In the genomic region with DNA sequence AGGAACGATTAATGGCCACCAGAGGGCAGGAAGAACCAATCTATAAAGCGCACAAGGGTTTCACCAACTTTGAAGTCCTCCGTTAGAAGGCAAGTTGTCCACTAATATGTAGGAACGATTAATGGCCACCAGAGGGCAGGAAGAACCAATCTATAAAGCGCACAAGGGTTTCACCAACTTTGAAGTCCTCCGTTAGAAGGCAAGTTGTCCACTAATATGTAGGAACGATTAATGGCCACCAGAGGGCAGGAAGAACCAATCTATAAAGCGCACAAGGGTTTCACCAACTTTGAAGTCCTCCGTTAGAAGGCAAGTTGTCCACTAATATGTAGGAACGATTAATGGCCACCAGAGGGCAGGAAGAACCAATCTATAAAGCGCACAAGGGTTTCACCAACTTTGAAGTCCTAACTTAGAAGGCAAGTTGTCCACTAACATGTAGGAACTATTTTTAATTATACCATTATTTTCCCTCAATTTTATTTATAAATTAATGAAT, we compare ENCODE assay signal across 9 cellular contexts. TPM values are rescaled to one million over a fixed set of nuclear protein-coding genes. Genes with fewer than 3 reads are reported as not detected.
DNase-seq lines count a peak whose midpoint lies in the region; ATAC-seq, FAIRE-seq and TF ChIP-seq lines count a peak whose summit lies in the region.
"Not testable (repeated sequence)": the region's sequence is repeated elsewhere in the genome, so short reads cannot be mapped to it uniquely, and the experiment has no call there.
"Had no signal": no experiment of that assay in that cellular context is flagged by ENCODE, and none has a peak within 500 bp of the region (broad histone marks: within the 10 kb centered on the region; RNA-seq: fewer than 3 reads in every experiment).

No MANE protein-coding gene starts in this region.

- not testable (repeated sequence) for ATAC-seq in heart left ventricle

- intact Hi-C loops in ascending aorta (cut with DNase I) (loop anchor here (5.0 to 10.0 kb wide), 2 partner anchors 809 to 997 kb away; a partner anchor contains a TSS), heart left ventricle (cut with DNase I) (loop anchor here in 2 of 10 donors (10.0 kb wide), 3 partner anchors 469 to 809 kb away; no protein-coding TSS in a partner anchor)

- 5 to 33% (median 25%) methylated on average over 2 of the region's 11 CpGs for WGBS in heart left ventricle, 4 donors

- not testable (repeated sequence) for H3K4me3 ChIP-seq in ascending aorta, heart left ventricle

- H3K27me3 Mint-ChIP-seq in nephron progenitor cell (ENCODE audit: low read depth, poor library complexity); type B pancreatic cell: not testable (repeated sequence)

- not testable (repeated sequence) for H3K36me3 Mint-ChIP-seq in nephron progenitor cell (ENCODE audit: low read depth); type B pancreatic cell

- FAIRE-seq in RCC 7860 (lab: Jason Lieb, UNC): peak; percentile 78
- peak; percentile 50 for FAIRE-seq in endometrium (lab: Jason Lieb, UNC)

- not testable (repeated sequence) for H3K27ac Mint-ChIP-seq in nephron progenitor cell, type B pancreatic cell

- not testable (repeated sequence) for H3K27me3 ChIP-seq in ascending aorta, heart left ventricle

- H3K4me3 Mint-ChIP-seq in nephron progenitor cell, type B pancreatic cell: not testable (repeated sequence)

- not testable (repeated sequence) for H3K4me1 ChIP-seq in ascending aorta
- H3K4me1 ChIP-seq in heart left ventricle: peaks cover 0 to 25% (median 0%) of the 10 kb centered on the region in 12 donors

- TF ChIP-seq CTCF in ascending aorta (IDR thresholded peaks at IDR 0.05) (peak in 2 of 3 experiments; percentile 20 to 40), heart left ventricle (IDR thresholded peaks at IDR 0.05) (peak; percentile 40 to 69 (median 64)), nephron progenitor cell (IDR thresholded peaks at IDR 0.05) (peak; percentile 81), type B pancreatic cell (conservative IDR thresholded peaks at IDR 0.05) (peak; percentile 68)

- H3K9me3 Mint-ChIP-seq in nephron progenitor cell: peaks cover 13% of the 10 kb centered on the region
- not testable (repeated sequence) for H3K9me3 Mint-ChIP-seq in type B pancreatic cell

- not testable (repeated sequence) for H3K27ac ChIP-seq in ascending aorta, heart left ventricle

- TF ChIP-seq POLR2A in heart left ventricle (IDR thresholded peaks at IDR 0.05): not testable (repeated sequence)

- H3K9me3 ChIP-seq in ascending aorta, heart left ventricle: not testable (repeated sequence)

- H3K4me1 Mint-ChIP-seq in nephron progenitor cell; type B pancreatic cell (ENCODE audit: unreplicated experiment): not testable (repeated sequence)

- DNase-seq in ELR (ENCODE audit: low read depth) (peak; percentile 40), M059J (ENCODE audit: low read depth) (peak; percentile 7), RCC 7860 (ENCODE audit: low spot score) (peak; percentile 36)
- not testable (repeated sequence) for DNase-seq in ascending aorta (ENCODE audit: low spot score in 2 of 2); heart left ventricle; nephron progenitor cell; type B pancreatic cell (ENCODE audit: extremely low spot score, unreplicated experiment)

- H3K36me3 ChIP-seq in ascending aorta, heart left ventricle: not testable (repeated sequence)

RNA-seq across cellular contexts. Expression of a gene that starts 10.3 kb away (rescaled TPM):
- 0.30 TPM in 1 of 2 replicates, not detected in the other for total RNA-seq in M059J (2014; rRNA removed; shearing (Covaris generic))
- total RNA-seq in ascending aorta (0.53 TPM), heart left ventricle (1 to 10 TPM; 1.6 to 8.0 (median 4.1) TPM), type B pancreatic cell (ENCODE audit: low replicate concordance) (4.7 and 6.6 TPM in 2 replicates)
- polyA plus RNA-seq in heart left ventricle: 1 to 10 TPM; 1.2 to 1.8 TPM
- total RNA-seq: LHCN-M2 had no signal

Comparison
In these comparisons a context has a peak if more than half of its experiments do, and no peak if none do; other contexts are left out.
1. CTCF ChIP-seq: peak in every context shown above with its lines; median percentile 81 in nephron progenitor cell; 68 in type B pancreatic cell; 64 in heart left ventricle; 30 in ascending aorta.